ENCODE assay signal across 16 cellular contexts in genomic region chr19:3771906-3772450, GRCh38. TPM values are rescaled to one million over a fixed set of nuclear protein-coding genes. Genes with fewer than 3 reads are reported as not detected.
A peak's percentile ranks its signal among the peaks of the same experiment; 100 is the strongest.
DNase-seq lines count a peak whose midpoint lies in the region; ATAC-seq, FAIRE-seq and TF ChIP-seq lines count a peak whose summit lies in the region.
"Had no signal": no experiment of that assay in that cellular context is flagged by ENCODE, and none has a peak within 500 bp of the region (broad histone marks: within the 10 kb centered on the region; RNA-seq: fewer than 3 reads in every experiment).

TSS of gene RAX2 (minus strand) at chr19:3772228. CDS start at chr19:3771742, 486 bp downstream.

- no peaks in the 10 kb centered on the region for H3K27me3 ChIP-seq in H7 (ENCODE audit: control insufficient read depth, insufficient read depth, low read length)
- no peaks in the 10 kb centered on the region for H3K27me3 ChIP-seq in WERI-Rb-1 (ENCODE audit: insufficient read depth, low read depth, severe bottlenecking)

- DNase-seq in D721Med (ENCODE audit: insufficient read length, low spot score) (peak; percentile 90), H7 (peak; percentile 75), WERI-Rb-1 (peak; percentile 95), nephron progenitor cell (peak; percentile 68), NCI-H2107 treated with DMSO at 0.1 percent for 48 hours (lab: John Stamatoyannopoulos, UW; ENCODE audit: unreplicated experiment) (no peak)
- no peak for DNase-seq in activated T-cell treated with anti-CD3 and anti-CD28 coated beads, Interleukin-2, amount 50 U/mL, for 72 hours
- no peak for DNase-seq in activated T-cell treated with anti-CD3 and anti-CD28 coated beads, Interleukin-2, amount 50 U/mL, for 4 hours
- DNase-seq: CD8-positive, alpha-beta T cell; KBM-7; NCI-H1436 treated with DMSO at 0.1 percent for 48 hours; NCI-H2081; NCI-H226; NCI-H526 treated with DMSO at 0.1 percent for 48 hours had no signal

- H3K36me3 Mint-ChIP-seq in nephron progenitor cell (ENCODE audit: low read depth) = peaks cover 5% of the 10 kb centered on the region
- H3K36me3 Mint-ChIP-seq in activated T-cell treated with anti-CD3 and anti-CD28 coated beads, Interleukin-2, amount 50 U/mL, for 72 hours (ENCODE audit: insufficient read depth in 2 of 2) = peaks cover 2% of the 10 kb centered on the region in 2 donors
- H3K36me3 Mint-ChIP-seq in activated T-cell treated with anti-CD3 and anti-CD28 coated beads, Interleukin-2, amount 50 U/mL, for 4 hours (ENCODE audit: insufficient read depth) = peaks cover 3% of the 10 kb centered on the region

- no peak for FAIRE-seq in D721Med (lab: Jason Lieb, UNC)
- FAIRE-seq: HTR-8/SVneo had no signal

- ATAC-seq in activated T-cell treated with anti-CD3 and anti-CD28 coated beads, Interleukin-2, amount 50 U/mL, for 72 hours (replicated peaks in 1 of 2) = no peak
- ATAC-seq in activated T-cell treated with anti-CD3 and anti-CD28 coated beads, Interleukin-2, amount 50 U/mL, for 4 hours = no peak
- ATAC-seq: CD8-positive, alpha-beta T cell; Right ventricle myocardium inferior had no signal

- H3K9me3 Mint-ChIP-seq in nephron progenitor cell = no peaks in the 10 kb centered on the region
- H3K9me3 Mint-ChIP-seq in activated T-cell treated with anti-CD3 and anti-CD28 coated beads, Interleukin-2, amount 50 U/mL, for 72 hours = no peaks in the 10 kb centered on the region
- H3K9me3 Mint-ChIP-seq in activated T-cell treated with anti-CD3 and anti-CD28 coated beads, Interleukin-2, amount 50 U/mL, for 4 hours = no peaks in the 10 kb centered on the region
- H3K9me3 Mint-ChIP-seq: CD8-positive, alpha-beta T cell had no signal

- H3K4me3 ChIP-seq in H7 (ENCODE audit: insufficient read depth, low read depth, low read length) = no peak within 1 kb of the TSS
- H3K4me3 ChIP-seq in WERI-Rb-1 (ENCODE audit: low read depth, low read length) = peak within 1 kb of the TSS; percentile 88

- H3K27ac ChIP-seq in WERI-Rb-1 = peak within 1 kb of the TSS; percentile 94

- H3K4me1 Mint-ChIP-seq in nephron progenitor cell = peaks cover 42% of the 10 kb centered on the region
- H3K4me1 Mint-ChIP-seq in activated T-cell treated with anti-CD3 and anti-CD28 coated beads, Interleukin-2, amount 50 U/mL, for 72 hours (ENCODE audit: low read depth) = no peaks in the 10 kb centered on the region
- H3K4me1 Mint-ChIP-seq in activated T-cell treated with anti-CD3 and anti-CD28 coated beads, Interleukin-2, amount 50 U/mL, for 4 hours (ENCODE audit: low read depth) = no peaks in the 10 kb centered on the region

- TF ChIP-seq CTCF in D721Med (IDR thresholded peaks at IDR 0.05; ENCODE audit: insufficient read depth, missing control alignments) (no peak), WERI-Rb-1 (IDR thresholded peaks at IDR 0.05; ENCODE audit: low read depth, low read length) (no peak), nephron progenitor cell (IDR thresholded peaks at IDR 0.05) (no peak)

- peak within 1 kb of the TSS; percentile 47 for H3K4me3 Mint-ChIP-seq in nephron progenitor cell
- no peak within 1 kb of the TSS for H3K4me3 Mint-ChIP-seq in activated T-cell treated with anti-CD3 and anti-CD28 coated beads, Interleukin-2, amount 50 U/mL, for 72 hours
- no peak within 1 kb of the TSS for H3K4me3 Mint-ChIP-seq in activated T-cell treated with anti-CD3 and anti-CD28 coated beads, Interleukin-2, amount 50 U/mL, for 4 hours
- H3K4me3 Mint-ChIP-seq: CD8-positive, alpha-beta T cell had no signal

- H3K27ac Mint-ChIP-seq in nephron progenitor cell = peak within 1 kb of the TSS; percentile 77
- no peak within 1 kb of the TSS for H3K27ac Mint-ChIP-seq in activated T-cell treated with anti-CD3 and anti-CD28 coated beads, Interleukin-2, amount 50 U/mL, for 72 hours
- H3K27ac Mint-ChIP-seq: CD8-positive, alpha-beta T cell had no signal

- H3K27me3 Mint-ChIP-seq in nephron progenitor cell (ENCODE audit: low read depth, poor library complexity) = peaks cover 4% of the 10 kb centered on the region
- H3K27me3 Mint-ChIP-seq in activated T-cell treated with anti-CD3 and anti-CD28 coated beads, Interleukin-2, amount 50 U/mL, for 72 hours (ENCODE audit: low read depth) = no peaks in the 10 kb centered on the region
- H3K27me3 Mint-ChIP-seq in activated T-cell treated with anti-CD3 and anti-CD28 coated beads, Interleukin-2, amount 50 U/mL, for 4 hours (ENCODE audit: low read depth) = no peaks in the 10 kb centered on the region

- no peaks in the 10 kb centered on the region for H3K36me3 ChIP-seq in H7 (replicated peaks; ENCODE audit: control insufficient read depth, insufficient read depth, low read length)
- peaks cover 40% of the 10 kb centered on the region for H3K36me3 ChIP-seq in WERI-Rb-1

- H3K9me3 ChIP-seq in WERI-Rb-1 (ENCODE audit: severe bottlenecking) = no peaks in the 10 kb centered on the region

RNA-seq across cellular contexts. Expression of gene RAX2, which starts in this region (rescaled TPM):
- total RNA-seq in H7 (2014; rRNA removed; shearing (Covaris generic)) = not detected in 2 replicates
- total RNA-seq in activated T-cell treated with anti-CD3 and anti-CD28 coated beads, Interleukin-2, amount 50 U/mL, for 72 hours = not detected
- total RNA-seq in activated T-cell treated with anti-CD3 and anti-CD28 coated beads, Interleukin-2, amount 50 U/mL, for 4 hours = not detected
- total RNA-seq: CD8-positive, alpha-beta T cell; Daoy; Right ventricle myocardium inferior had no signal

Comparison
In these comparisons a context has a peak if more than half of its experiments do, and no peak if none do; other contexts are left out.
1. Peak in DNase-seq in H7; RNA of the gene not detected or under 1 TPM.
2. DNase-seq: peak in D721Med (single experiment), WERI-Rb-1 (single experiment) and nephron progenitor cell (single experiment); none in activated T-cell treated with anti-CD3 and anti-CD28 coated beads, Interleukin-2, amount 50 U/mL, for 72 hours (0 of 2), NCI-H2107 treated with DMSO at 0.1 percent for 48 hours (single experiment) and activated T-cell treated with anti-CD3 and anti-CD28 coated beads, Interleukin-2, amount 50 U/mL, for 4 hours (single experiment).